9 cellular contexts compared by ENCODE assay signal in genomic region chr1:112954059-112954458, GRCh38. TPM values are rescaled to one million over a fixed set of nuclear protein-coding genes. Genes with fewer than 3 reads are reported as not detected.
A peak's percentile ranks its signal among the peaks of the same experiment; 100 is the strongest.
DNase-seq lines count a peak whose midpoint lies in the region; ATAC-seq and TF ChIP-seq lines count a peak whose summit lies in the region.
"Had no signal": no experiment of that assay in that cellular context is flagged by ENCODE, and none has a peak within 500 bp of the region (broad histone marks: within the 10 kb centered on the region; RNA-seq: fewer than 3 reads in every experiment).

No MANE protein-coding gene starts in this region.

- 44 to 66% (median 55%) methylated on average over 3 of the region's 3 CpGs for WGBS in psoas muscle, 3 donors

- H3K9me2 ChIP-seq in OCI-LY7 (ENCODE audit: insufficient read depth, low read length), result no peaks in the 10 kb centered on the region

- no peaks in the 10 kb centered on the region for H3K27me3 ChIP-seq in psoas muscle (ENCODE audit: insufficient read depth in 3 of 3, low read length in 2 of 3)

- H3K9me3 ChIP-seq in OCI-LY7 (ENCODE audit: low read length) (no peaks in the 10 kb centered on the region), psoas muscle (no peaks in the 10 kb centered on the region)

- peak overlapping the region; percentile 95 for H3K4me2 ChIP-seq in OCI-LY7 (ENCODE audit: low read length)

- DNase-seq in OCI-LY7 (ENCODE audit: low spot score) (no peak), epithelial cell of esophagus (ENCODE audit: low read depth) (no peak), psoas muscle (no peak), retina (no peak), AG08395 (ENCODE audit: low spot score) (no peak), HuH-7 (ENCODE audit: low spot score) (no peak)
- DNase-seq: activated CD4-positive, CD25-positive, alpha-beta regulatory T cell treated with anti-CD3 and anti-CD28 coated beads, Interleukin-2, amount 50 U/mL, for 72 hours; head of caudate nucleus had no signal

- peaks cover 30% of the 10 kb centered on the region for H3K4me1 ChIP-seq in OCI-LY7 (ENCODE audit: insufficient read depth, low read length, poor library complexity, severe bottlenecking)
- H3K4me1 ChIP-seq in psoas muscle, result peaks cover 21% of the 10 kb centered on the region

- peaks cover 94% of the 10 kb centered on the region for H3K79me2 ChIP-seq in OCI-LY7 (ENCODE audit: insufficient read depth, low read depth, low read length)

- CTCF ChIA-PET in OCI-LY7 (lab: Charles Lee; ENCODE audit: unreplicated experiment), result interaction anchor here (0.9 to 1.0 kb wide), 2 partner anchors 76 to 119 kb away, joined by 3 read pairs; partner anchors contain the start of gene LRIG2

- H3K4me3 ChIP-seq in GM12875 (ENCODE audit: low read depth, low read length), result peak overlapping the region; percentile 28
- H3K4me3 ChIP-seq in OCI-LY7 (ENCODE audit: low read depth, low read length, poor library complexity, severe bottlenecking), result peak overlapping the region; percentile 88
- peak overlapping the region; percentile 89 for H3K4me3 ChIP-seq in epithelial cell of esophagus (ENCODE audit: low read length)
- H3K4me3 ChIP-seq in psoas muscle, result peak overlapping the region; percentile 77

- no TSS peak for BruUV-seq in OCI-LY7 (replicated peaks; lab: Mats Ljungman, UMichigan)

- no peak for TF ChIP-seq CTCF in GM12875 (IDR thresholded peaks at IDR 0.05; ENCODE audit: borderline replicate concordance, insufficient read depth, low read depth, low read length)
- TF ChIP-seq CTCF in OCI-LY7 (conservative IDR thresholded peaks at IDR 0.05; ENCODE audit: low read length), result no peak
- no peak for TF ChIP-seq CTCF in epithelial cell of esophagus (IDR thresholded peaks at IDR 0.05; ENCODE audit: insufficient read depth, low read depth, low read length, missing control alignments)
- TF ChIP-seq CTCF in psoas muscle (IDR thresholded peaks at IDR 0.05), result no peak

- intact Hi-C loops in OCI-LY7 (cut with micrococcal nuclease; ENCODE audit: unreplicated experiment) (loop anchor here (2.0 to 10.0 kb wide), 6 partner anchors 17 to 991 kb away; partner anchors contain the start of genes CTTNBP2NL and LRIG2), psoas muscle (cut with DNase I) (loop anchor here in 1 of 2 donors (2.0 to 10.0 kb wide), 3 partner anchors 19 to 239 kb away; partner anchors contain the start of gene PPM1J)

- ATAC-seq in psoas muscle, result no peak

- peaks cover 35% of the 10 kb centered on the region for H3K36me3 ChIP-seq in OCI-LY7 (ENCODE audit: insufficient read depth, low read length)
- H3K36me3 ChIP-seq in psoas muscle (ENCODE audit: insufficient read depth in 1 of 2, low read depth in 1 of 2), result no peaks in the 10 kb centered on the region

- H3K27ac ChIP-seq in OCI-LY7 (ENCODE audit: low read depth, low read length, poor library complexity, severe bottlenecking) (no peak overlapping the region), psoas muscle (peak overlapping the region; percentile 96)

- peaks cover 43% of the 10 kb centered on the region for H4K20me1 ChIP-seq in OCI-LY7 (ENCODE audit: insufficient read depth, low read length)

- POLR2A ChIA-PET in OCI-LY7 (lab: Charles Lee), result interaction anchor here (0.6 to 2.8 kb wide), 6 partner anchors 9 to 832 kb away, joined by 3 to 31 read pairs (median 4); partner anchors contain the start of gene LRIG2

- H2AFZ ChIP-seq in OCI-LY7 (ENCODE audit: low read length), result no peak overlapping the region

RNA-seq across cellular contexts. Expression of gene SLC16A1, which starts 1.9 kb away (rescaled TPM):
- total RNA-seq in OCI-LY7 (2014; rRNA removed; shearing (Covaris generic)), result 50.9 and 56.1 TPM in 2 replicates
- total RNA-seq in OCI-LY7 (2022) (60.3 and 67.8 TPM in 2 replicates), psoas muscle (10 to 100 TPM; 42.3 to 78.9 (median 53.3) TPM)
- 10 to 100 TPM; 23.9 to 52.8 (median 30.2) TPM for polyA plus RNA-seq in psoas muscle

Comparison
In these comparisons a context has a peak if more than half of its experiments do, and no peak if none do; other contexts are left out.
1. H3K4me3 ChIP-seq: peak in every context shown above with its lines; median percentile 89 in epithelial cell of esophagus; 88 in OCI-LY7; 77 in psoas muscle; 28 in GM12875.